31 cellular contexts compared by ENCODE assay signal in genomic region chr14:26849514-26849913, GRCh38.
"Had no signal": no experiment of that assay in that cellular context is flagged by ENCODE, and none has a peak within 500 bp of the region (broad histone marks: within the 10 kb centered on the region; RNA-seq: fewer than 3 reads in every experiment).

No MANE protein-coding gene starts in this region.

- H3K4me3 ChIP-seq: esophagus muscularis mucosa, gastroesophageal sphincter had no signal

- H3K27ac ChIP-seq: brain microvascular endothelial cell, esophagus muscularis mucosa, gastroesophageal sphincter, WERI-Rb-1 had no signal

- FAIRE-seq: astrocyte, colon had no signal

- DNase-seq: activated B cell treated with CpG ODN at 0.5 μM for 24 hours; activated CD4-positive, alpha-beta T cell treated with anti-CD3 and anti-CD28 coated beads for 48 hours; activated CD4-positive, alpha-beta T cell treated with anti-CD3 and anti-CD28 coated beads, Interleukin-2, amount 50 U/mL, for 1 hour; activated CD4-positive, alpha-beta T cell treated with anti-CD3 and anti-CD28 coated beads, Interleukin-2, amount 50 U/mL, for 48 hours; activated CD8-positive, alpha-beta memory T cell treated with anti-CD3 and anti-CD28 coated beads for 24 hours; activated CD8-positive, alpha-beta T cell treated with anti-CD3 and anti-CD28 coated beads for 36 hours; activated effector memory CD4-positive, alpha-beta T cell treated with Interleukin-2 at 50 U/mL for 16 hours; activated gamma-delta T cell treated with Interleukin-2 at 50 U/mL for 16 hours; activated naive CD4-positive, alpha-beta T cell treated with anti-CD3 and anti-CD28 coated beads, Interleukin-2, amount 50 U/mL, for 16 hours; activated naive CD4-positive, alpha-beta T cell treated with Interleukin-2 at 50 U/mL for 16 hours; activated T-cell treated with anti-CD3 and anti-CD28 coated beads, Interleukin-2, amount 50 U/mL, for 4 hours; amniotic stem cell; anterior cingulate cortex; brain microvascular endothelial cell; caudate nucleus; cortex of kidney; dermis blood vessel endothelial cell; effector CD4-positive, alpha-beta T cell; effector memory CD8-positive, alpha-beta T cell; erythroblast; foreskin melanocyte; T-helper 1 cell; T-helper 17 cell; T1000; WERI-Rb-1 had no signal

- H3K4me1 ChIP-seq: esophagus muscularis mucosa, gastroesophageal sphincter had no signal

- ATAC-seq: activated CD4-positive, CD25-positive, alpha-beta regulatory T cell treated with anti-CD3 and anti-CD28 coated beads, Interleukin-2, amount 50 U/mL, for 24 hours; activated CD8-positive, alpha-beta T cell treated with anti-CD3 and anti-CD28 coated beads for 36 hours; activated T-cell treated with anti-CD3 and anti-CD28 coated beads, Interleukin-2, amount 50 U/mL, for 4 hours; activated T-helper 17 cell treated with anti-CD3 and anti-CD28 coated beads, Interleukin-2, amount 50 U/mL, for 72 hours; effector memory CD8-positive, alpha-beta T cell; gastroesophageal sphincter; T-helper 17 cell had no signal

- H3K27me3 ChIP-seq: brain microvascular endothelial cell, esophagus muscularis mucosa, gastroesophageal sphincter had no signal

- H3K9me3 ChIP-seq: esophagus muscularis mucosa had no signal

- H3K36me3 ChIP-seq: brain microvascular endothelial cell, esophagus muscularis mucosa, gastroesophageal sphincter, WERI-Rb-1 had no signal
